Comparison of ENCODE assay signal across 10 cellular contexts in genomic region chr6:152380351-152380767, GRCh38.
DNase-seq lines count a peak whose midpoint lies in the region; ATAC-seq, FAIRE-seq and TF ChIP-seq lines count a peak whose summit lies in the region.
"Had no signal": no experiment of that assay in that cellular context is flagged by ENCODE, and none has a peak within 500 bp of the region (broad histone marks: within the 10 kb centered on the region; RNA-seq: fewer than 3 reads in every experiment).

No MANE protein-coding gene starts in this region.

- FAIRE-seq in bronchial epithelial cell (lab: Jason Lieb, UNC) = no peak
- no peak for FAIRE-seq in H54 (lab: Jason Lieb, UNC)

- peak overlapping the region; percentile 39 for H3K4me3 ChIP-seq in bronchial epithelial cell (ENCODE audit: low read depth, low read length)
- peak overlapping the region; percentile 70 to 91 for H3K4me3 ChIP-seq in stomach smooth muscle (ENCODE audit: low read length in 2 of 2)

- TF ChIP-seq CTCF in bronchial epithelial cell (IDR thresholded peaks at IDR 0.05; ENCODE audit: insufficient read depth, low read length, severe bottlenecking) = no peak

- peaks cover 12% of the 10 kb centered on the region for H3K4me1 ChIP-seq in stomach smooth muscle (ENCODE audit: control insufficient read depth, insufficient read depth, low read length)

- H3K27ac ChIP-seq in stomach smooth muscle (ENCODE audit: low read length) = peak overlapping the region; percentile 96

- H3K36me3 ChIP-seq in bronchial epithelial cell (ENCODE audit: control insufficient read depth, insufficient read depth, low read length) (no peaks in the 10 kb centered on the region), stomach smooth muscle (ENCODE audit: control insufficient read depth in 2 of 2, insufficient read depth in 2 of 2, low read length in 2 of 2) (peaks cover 7 to 12% of the 10 kb centered on the region in 2 donors)

- DNase-seq in bronchial epithelial cell (ENCODE audit: low read depth) = peak; percentile 71
- DNase-seq in left kidney (ENCODE audit: low read depth, low spot score) = peak; percentile 69
- DNase-seq in effector CD8-positive, alpha-beta T cell (lab: John Stamatoyannopoulos, UW) = no peak
- no peak for DNase-seq in activated CD4-positive, CD25-positive, alpha-beta regulatory T cell (lab: John Stamatoyannopoulos, UW)
- DNase-seq in H54 (ENCODE audit: insufficient read length, low spot score) = no peak
- DNase-seq: activated CD4-positive, alpha-beta T cell treated with anti-CD3 and anti-CD28 coated beads, Interleukin-2, amount 10 ng/mL, durations not matched to agents 7 days and 5 days; stimulated activated CD4-positive, alpha-beta T cell treated with anti-CD3 and anti-CD28 coated beads, Interleukin-4, amount 100 ng/mL, for 24 hours had no signal

- no peaks in the 10 kb centered on the region for H3K9me3 ChIP-seq in stomach smooth muscle (ENCODE audit: control insufficient read depth in 2 of 2, low read length in 2 of 2)

- H3K27me3 ChIP-seq in bronchial epithelial cell (ENCODE audit: control insufficient read depth, insufficient read depth, low read length) (no peaks in the 10 kb centered on the region), stomach smooth muscle (ENCODE audit: control insufficient read depth in 1 of 2, insufficient read depth in 2 of 2, low read length in 2 of 2) (no peaks in the 10 kb centered on the region)

- H3K9ac ChIP-seq in stomach smooth muscle (ENCODE audit: low read length in 2 of 2) = peak overlapping the region; percentile 95 to 97

- TF ChIP-seq POLR2A in H54 (IDR thresholded peaks at IDR 0.05; ENCODE audit: low read depth, low read length) = no peak

- ATAC-seq in HG03432 (IDR thresholded peaks at IDR 0.05; ENCODE audit: unreplicated experiment) = peak; percentile 44
- no peak for ATAC-seq in HG02884 (IDR thresholded peaks at IDR 0.05; ENCODE audit: unreplicated experiment)

Comparison
In these comparisons a context has a peak if more than half of its experiments do, and no peak if none do; other contexts are left out.
1. DNase-seq: peak in bronchial epithelial cell (single experiment) and left kidney (single experiment); none in effector CD8-positive, alpha-beta T cell (single experiment), activated CD4-positive, CD25-positive, alpha-beta regulatory T cell (0 of 4) and H54 (single experiment).